In the genomic region with DNA sequence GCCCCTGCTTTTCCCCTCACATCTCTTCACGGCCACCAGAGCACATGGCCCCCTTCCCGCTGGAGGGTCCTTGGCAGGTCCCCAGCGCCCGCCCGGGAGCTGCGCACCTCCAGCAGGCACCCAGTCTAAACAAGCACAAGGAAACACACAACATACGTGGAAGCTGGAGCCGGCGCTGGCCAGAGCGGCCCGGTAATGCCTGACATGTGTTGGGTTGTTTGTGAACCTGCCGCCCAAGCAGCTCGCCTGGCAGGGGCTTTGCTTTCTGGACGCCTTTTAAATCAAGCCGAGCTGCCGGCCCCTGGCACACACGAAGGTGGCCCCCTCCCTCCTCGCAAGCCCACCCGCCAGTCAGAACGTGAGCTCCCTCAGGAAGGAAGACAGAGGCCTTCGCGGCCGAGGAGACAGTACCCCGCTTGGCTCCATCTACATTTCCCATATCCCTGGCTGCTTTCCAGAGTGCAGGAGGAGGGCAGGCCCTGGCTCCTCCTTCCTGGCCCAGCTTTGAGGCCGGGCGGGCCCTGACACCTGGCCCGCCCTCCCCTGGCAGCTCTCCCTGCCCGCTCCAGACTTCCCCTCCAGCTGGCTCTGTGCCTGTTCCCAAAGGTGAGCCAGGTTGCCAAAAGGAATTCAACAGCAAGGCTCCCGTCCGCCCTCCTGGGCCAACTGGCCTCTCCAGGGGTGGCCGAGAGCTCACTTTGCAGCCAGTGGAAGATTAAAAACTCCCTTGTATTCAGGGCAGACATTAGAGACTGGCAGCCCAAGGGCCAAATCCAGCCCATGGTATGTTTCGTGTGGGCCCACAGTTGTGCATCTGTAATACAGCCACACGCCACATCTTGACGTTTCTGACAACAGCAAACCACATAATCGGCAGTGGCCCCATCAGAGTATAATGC, we compare ENCODE assay signal across 1 cellular context.
TF ChIP-seq lines count a peak whose summit lies in the region.

No MANE protein-coding gene starts in this region.

TF ChIP-seq in HepG2, 621 proteins besides CTCF, POLR2A, EP300 and RAD21 (continued from another document and continues in another):
- TF ChIP-seq, protein P1, sequence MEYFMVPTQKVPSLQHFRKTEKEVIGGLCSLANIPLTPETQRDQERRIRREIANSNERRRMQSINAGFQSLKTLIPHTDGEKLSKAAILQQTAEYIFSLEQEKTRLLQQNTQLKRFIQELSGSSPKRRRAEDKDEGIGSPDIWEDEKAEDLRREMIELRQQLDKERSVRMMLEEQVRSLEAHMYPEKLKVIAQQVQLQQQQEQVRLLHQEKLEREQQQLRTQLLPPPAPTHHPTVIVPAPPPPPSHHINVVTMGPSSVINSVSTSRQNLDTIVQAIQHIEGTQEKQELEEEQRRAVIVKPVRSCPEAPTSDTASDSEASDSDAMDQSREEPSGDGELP (IDR thresholded peaks at IDR 0.05; ENCODE audit: borderline replicate concordance, low read depth), result 0 out of 2 replicates have a peak, but pooled peaks have one; percentile 12
- TF ChIP-seq, protein P2, sequence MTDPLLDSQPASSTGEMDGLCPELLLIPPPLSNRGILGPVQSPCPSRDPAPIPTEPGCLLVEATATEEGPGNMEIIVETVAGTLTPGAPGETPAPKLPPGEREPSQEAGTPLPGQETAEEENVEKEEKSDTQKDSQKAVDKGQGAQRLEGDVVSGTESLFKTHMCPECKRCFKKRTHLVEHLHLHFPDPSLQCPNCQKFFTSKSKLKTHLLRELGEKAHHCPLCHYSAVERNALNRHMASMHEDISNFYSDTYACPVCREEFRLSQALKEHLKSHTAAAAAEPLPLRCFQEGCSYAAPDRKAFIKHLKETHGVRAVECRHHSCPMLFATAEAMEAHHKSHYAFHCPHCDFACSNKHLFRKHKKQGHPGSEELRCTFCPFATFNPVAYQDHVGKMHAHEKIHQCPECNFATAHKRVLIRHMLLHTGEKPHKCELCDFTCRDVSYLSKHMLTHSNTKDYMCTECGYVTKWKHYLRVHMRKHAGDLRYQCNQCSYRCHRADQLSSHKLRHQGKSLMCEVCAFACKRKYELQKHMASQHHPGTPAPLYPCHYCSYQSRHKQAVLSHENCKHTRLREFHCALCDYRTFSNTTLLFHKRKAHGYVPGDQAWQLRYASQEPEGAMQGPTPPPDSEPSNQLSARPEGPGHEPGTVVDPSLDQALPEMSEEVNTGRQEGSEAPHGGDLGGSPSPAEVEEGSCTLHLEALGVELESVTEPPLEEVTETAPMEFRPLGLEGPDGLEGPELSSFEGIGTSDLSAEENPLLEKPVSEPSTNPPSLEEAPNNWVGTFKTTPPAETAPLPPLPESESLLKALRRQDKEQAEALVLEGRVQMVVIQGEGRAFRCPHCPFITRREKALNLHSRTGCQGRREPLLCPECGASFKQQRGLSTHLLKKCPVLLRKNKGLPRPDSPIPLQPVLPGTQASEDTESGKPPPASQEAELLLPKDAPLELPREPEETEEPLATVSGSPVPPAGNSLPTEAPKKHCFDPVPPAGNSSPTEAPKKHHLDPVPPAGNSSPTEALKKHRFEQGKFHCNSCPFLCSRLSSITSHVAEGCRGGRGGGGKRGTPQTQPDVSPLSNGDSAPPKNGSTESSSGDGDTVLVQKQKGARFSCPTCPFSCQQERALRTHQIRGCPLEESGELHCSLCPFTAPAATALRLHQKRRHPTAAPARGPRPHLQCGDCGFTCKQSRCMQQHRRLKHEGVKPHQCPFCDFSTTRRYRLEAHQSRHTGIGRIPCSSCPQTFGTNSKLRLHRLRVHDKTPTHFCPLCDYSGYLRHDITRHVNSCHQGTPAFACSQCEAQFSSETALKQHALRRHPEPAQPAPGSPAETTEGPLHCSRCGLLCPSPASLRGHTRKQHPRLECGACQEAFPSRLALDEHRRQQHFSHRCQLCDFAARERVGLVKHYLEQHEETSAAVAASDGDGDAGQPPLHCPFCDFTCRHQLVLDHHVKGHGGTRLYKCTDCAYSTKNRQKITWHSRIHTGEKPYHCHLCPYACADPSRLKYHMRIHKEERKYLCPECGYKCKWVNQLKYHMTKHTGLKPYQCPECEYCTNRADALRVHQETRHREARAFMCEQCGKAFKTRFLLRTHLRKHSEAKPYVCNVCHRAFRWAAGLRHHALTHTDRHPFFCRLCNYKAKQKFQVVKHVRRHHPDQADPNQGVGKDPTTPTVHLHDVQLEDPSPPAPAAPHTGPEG (CRISPR knock-in tag; IDR thresholded peaks at IDR 0.05), result peak; percentile 86
- TF ChIP-seq ZNF263 (CRISPR knock-in tag; IDR thresholded peaks at IDR 0.05), result peak; percentile 43; the same call in 1 of the 2 replicates
- TF ChIP-seq ZNF772 (CRISPR knock-in tag; IDR thresholded peaks at IDR 0.05), result 0 out of 2 replicates have a peak, but pooled peaks have one; percentile 28
- TF ChIP-seq, protein P3, sequence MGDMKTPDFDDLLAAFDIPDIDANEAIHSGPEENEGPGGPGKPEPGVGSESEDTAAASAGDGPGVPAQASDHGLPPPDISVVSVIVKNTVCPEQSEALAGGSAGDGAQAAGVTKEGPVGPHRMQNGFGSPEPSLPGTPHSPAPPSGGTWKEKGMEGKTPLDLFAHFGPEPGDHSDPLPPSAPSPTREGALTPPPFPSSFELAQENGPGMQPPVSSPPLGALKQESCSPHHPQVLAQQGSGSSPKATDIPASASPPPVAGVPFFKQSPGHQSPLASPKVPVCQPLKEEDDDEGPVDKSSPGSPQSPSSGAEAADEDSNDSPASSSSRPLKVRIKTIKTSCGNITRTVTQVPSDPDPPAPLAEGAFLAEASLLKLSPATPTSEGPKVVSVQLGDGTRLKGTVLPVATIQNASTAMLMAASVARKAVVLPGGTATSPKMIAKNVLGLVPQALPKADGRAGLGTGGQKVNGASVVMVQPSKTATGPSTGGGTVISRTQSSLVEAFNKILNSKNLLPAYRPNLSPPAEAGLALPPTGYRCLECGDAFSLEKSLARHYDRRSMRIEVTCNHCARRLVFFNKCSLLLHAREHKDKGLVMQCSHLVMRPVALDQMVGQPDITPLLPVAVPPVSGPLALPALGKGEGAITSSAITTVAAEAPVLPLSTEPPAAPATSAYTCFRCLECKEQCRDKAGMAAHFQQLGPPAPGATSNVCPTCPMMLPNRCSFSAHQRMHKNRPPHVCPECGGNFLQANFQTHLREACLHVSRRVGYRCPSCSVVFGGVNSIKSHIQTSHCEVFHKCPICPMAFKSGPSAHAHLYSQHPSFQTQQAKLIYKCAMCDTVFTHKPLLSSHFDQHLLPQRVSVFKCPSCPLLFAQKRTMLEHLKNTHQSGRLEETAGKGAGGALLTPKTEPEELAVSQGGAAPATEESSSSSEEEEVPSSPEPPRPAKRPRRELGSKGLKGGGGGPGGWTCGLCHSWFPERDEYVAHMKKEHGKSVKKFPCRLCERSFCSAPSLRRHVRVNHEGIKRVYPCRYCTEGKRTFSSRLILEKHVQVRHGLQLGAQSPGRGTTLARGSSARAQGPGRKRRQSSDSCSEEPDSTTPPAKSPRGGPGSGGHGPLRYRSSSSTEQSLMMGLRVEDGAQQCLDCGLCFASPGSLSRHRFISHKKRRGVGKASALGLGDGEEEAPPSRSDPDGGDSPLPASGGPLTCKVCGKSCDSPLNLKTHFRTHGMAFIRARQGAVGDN (CRISPR knock-in tag; IDR thresholded peaks at IDR 0.05), result peak; percentile 61
- TF ChIP-seq, protein P4, sequence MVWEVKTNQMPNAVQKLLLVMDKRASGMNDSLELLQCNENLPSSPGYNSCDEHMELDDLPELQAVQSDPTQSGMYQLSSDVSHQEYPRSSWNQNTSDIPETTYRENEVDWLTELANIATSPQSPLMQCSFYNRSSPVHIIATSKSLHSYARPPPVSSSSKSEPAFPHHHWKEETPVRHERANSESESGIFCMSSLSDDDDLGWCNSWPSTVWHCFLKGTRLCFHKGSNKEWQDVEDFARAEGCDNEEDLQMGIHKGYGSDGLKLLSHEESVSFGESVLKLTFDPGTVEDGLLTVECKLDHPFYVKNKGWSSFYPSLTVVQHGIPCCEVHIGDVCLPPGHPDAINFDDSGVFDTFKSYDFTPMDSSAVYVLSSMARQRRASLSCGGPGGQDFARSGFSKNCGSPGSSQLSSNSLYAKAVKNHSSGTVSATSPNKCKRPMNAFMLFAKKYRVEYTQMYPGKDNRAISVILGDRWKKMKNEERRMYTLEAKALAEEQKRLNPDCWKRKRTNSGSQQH (CRISPR knock-in tag; IDR thresholded peaks at IDR 0.05; ENCODE audit: low read depth), result no peak
- TF ChIP-seq ZNF746 (CRISPR knock-in tag; IDR thresholded peaks at IDR 0.05), result peak; percentile 42; the same call in 1 of the 2 replicates
- TF ChIP-seq, protein P5, sequence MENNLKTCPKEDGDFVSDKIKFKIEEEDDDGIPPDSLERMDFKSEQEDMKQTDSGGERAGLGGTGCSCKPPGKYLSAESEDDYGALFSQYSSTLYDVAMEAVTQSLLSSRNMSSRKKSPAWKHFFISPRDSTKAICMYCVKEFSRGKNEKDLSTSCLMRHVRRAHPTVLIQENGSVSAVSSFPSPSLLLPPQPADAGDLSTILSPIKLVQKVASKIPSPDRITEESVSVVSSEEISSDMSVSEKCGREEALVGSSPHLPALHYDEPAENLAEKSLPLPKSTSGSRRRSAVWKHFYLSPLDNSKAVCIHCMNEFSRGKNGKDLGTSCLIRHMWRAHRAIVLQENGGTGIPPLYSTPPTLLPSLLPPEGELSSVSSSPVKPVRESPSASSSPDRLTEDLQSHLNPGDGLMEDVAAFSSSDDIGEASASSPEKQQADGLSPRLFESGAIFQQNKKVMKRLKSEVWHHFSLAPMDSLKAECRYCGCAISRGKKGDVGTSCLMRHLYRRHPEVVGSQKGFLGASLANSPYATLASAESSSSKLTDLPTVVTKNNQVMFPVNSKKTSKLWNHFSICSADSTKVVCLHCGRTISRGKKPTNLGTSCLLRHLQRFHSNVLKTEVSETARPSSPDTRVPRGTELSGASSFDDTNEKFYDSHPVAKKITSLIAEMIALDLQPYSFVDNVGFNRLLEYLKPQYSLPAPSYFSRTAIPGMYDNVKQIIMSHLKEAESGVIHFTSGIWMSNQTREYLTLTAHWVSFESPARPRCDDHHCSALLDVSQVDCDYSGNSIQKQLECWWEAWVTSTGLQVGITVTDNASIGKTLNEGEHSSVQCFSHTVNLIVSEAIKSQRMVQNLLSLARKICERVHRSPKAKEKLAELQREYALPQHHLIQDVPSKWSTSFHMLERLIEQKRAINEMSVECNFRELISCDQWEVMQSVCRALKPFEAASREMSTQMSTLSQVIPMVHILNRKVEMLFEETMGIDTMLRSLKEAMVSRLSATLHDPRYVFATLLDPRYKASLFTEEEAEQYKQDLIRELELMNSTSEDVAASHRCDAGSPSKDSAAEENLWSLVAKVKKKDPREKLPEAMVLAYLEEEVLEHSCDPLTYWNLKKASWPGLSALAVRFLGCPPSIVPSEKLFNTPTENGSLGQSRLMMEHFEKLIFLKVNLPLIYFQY (CRISPR knock-in tag; IDR thresholded peaks at IDR 0.05; ENCODE audit: borderline replicate concordance), result peak; percentile 53; the same call in 1 of the 2 replicates
- TF ChIP-seq ISL2 (CRISPR knock-in tag; IDR thresholded peaks at IDR 0.05), result 0 out of 2 replicates have a peak, but pooled peaks have one; percentile 16
- TF ChIP-seq KDM2A (CRISPR knock-in tag; IDR thresholded peaks at IDR 0.05; ENCODE audit: borderline replicate concordance, low read depth), result peak; percentile 58; the same call in 1 of the 2 replicates
- no peak for TF ChIP-seq FOXO1 (CRISPR knock-in tag; IDR thresholded peaks at IDR 0.05)
- TF ChIP-seq, protein P6, sequence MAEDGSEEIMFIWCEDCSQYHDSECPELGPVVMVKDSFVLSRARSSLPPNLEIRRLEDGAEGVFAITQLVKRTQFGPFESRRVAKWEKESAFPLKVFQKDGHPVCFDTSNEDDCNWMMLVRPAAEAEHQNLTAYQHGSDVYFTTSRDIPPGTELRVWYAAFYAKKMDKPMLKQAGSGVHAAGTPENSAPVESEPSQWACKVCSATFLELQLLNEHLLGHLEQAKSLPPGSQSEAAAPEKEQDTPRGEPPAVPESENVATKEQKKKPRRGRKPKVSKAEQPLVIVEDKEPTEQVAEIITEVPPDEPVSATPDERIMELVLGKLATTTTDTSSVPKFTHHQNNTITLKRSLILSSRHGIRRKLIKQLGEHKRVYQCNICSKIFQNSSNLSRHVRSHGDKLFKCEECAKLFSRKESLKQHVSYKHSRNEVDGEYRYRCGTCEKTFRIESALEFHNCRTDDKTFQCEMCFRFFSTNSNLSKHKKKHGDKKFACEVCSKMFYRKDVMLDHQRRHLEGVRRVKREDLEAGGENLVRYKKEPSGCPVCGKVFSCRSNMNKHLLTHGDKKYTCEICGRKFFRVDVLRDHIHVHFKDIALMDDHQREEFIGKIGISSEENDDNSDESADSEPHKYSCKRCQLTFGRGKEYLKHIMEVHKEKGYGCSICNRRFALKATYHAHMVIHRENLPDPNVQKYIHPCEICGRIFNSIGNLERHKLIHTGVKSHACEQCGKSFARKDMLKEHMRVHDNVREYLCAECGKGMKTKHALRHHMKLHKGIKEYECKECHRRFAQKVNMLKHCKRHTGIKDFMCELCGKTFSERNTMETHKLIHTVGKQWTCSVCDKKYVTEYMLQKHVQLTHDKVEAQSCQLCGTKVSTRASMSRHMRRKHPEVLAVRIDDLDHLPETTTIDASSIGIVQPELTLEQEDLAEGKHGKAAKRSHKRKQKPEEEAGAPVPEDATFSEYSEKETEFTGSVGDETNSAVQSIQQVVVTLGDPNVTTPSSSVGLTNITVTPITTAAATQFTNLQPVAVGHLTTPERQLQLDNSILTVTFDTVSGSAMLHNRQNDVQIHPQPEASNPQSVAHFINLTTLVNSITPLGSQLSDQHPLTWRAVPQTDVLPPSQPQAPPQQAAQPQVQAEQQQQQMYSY (CRISPR knock-in tag; IDR thresholded peaks at IDR 0.05), result no peak
- TF ChIP-seq ZFY (CRISPR knock-in tag; IDR thresholded peaks at IDR 0.05), result peak; percentile 43; the same call in 1 of the 2 replicates
- TF ChIP-seq, protein P7, sequence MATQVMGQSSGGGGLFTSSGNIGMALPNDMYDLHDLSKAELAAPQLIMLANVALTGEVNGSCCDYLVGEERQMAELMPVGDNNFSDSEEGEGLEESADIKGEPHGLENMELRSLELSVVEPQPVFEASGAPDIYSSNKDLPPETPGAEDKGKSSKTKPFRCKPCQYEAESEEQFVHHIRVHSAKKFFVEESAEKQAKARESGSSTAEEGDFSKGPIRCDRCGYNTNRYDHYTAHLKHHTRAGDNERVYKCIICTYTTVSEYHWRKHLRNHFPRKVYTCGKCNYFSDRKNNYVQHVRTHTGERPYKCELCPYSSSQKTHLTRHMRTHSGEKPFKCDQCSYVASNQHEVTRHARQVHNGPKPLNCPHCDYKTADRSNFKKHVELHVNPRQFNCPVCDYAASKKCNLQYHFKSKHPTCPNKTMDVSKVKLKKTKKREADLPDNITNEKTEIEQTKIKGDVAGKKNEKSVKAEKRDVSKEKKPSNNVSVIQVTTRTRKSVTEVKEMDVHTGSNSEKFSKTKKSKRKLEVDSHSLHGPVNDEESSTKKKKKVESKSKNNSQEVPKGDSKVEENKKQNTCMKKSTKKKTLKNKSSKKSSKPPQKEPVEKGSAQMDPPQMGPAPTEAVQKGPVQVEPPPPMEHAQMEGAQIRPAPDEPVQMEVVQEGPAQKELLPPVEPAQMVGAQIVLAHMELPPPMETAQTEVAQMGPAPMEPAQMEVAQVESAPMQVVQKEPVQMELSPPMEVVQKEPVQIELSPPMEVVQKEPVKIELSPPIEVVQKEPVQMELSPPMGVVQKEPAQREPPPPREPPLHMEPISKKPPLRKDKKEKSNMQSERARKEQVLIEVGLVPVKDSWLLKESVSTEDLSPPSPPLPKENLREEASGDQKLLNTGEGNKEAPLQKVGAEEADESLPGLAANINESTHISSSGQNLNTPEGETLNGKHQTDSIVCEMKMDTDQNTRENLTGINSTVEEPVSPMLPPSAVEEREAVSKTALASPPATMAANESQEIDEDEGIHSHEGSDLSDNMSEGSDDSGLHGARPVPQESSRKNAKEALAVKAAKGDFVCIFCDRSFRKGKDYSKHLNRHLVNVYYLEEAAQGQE (IDR thresholded peaks at IDR 0.05; ENCODE audit: borderline replicate concordance in 1 of 2, low read depth in 1 of 2, low read length in 2 of 2), result no peak
- peak; percentile 33; the same call in 1 of the 2 replicates for TF ChIP-seq ELF1 (CRISPR knock-in tag; IDR thresholded peaks at IDR 0.05)
